In genomic region chr9:125484632-125485282, GRCh38 we compare ENCODE assay signal across 10 cellular contexts.
DNase-seq lines count a peak whose midpoint lies in the region; ATAC-seq and TF ChIP-seq lines count a peak whose summit lies in the region.
"Had no signal": no experiment of that assay in that cellular context is flagged by ENCODE, and none has a peak within 500 bp of the region (broad histone marks: within the 10 kb centered on the region; RNA-seq: fewer than 3 reads in every experiment).

No MANE protein-coding gene starts in this region.

- WGBS in SK-N-SH (ENCODE audit: low lambda C conversion rate) = 60% methylated on average over 6 of the region's 6 CpGs

- H3K4me3 ChIP-seq in SK-N-SH (ENCODE audit: low read depth in 2 of 2, low read length in 1 of 2) = no peak overlapping the region
- H3K4me3 ChIP-seq in fibroblast of the aortic adventitia (ENCODE audit: low read depth, low read length) = no peak overlapping the region
- H3K4me3 ChIP-seq in osteoblast (ENCODE audit: insufficient read depth, low read length) = no peak overlapping the region
- H3K4me3 ChIP-seq: SK-N-MC had no signal

- H3K4me2 ChIP-seq in SK-N-SH (0 out of 2 replicates have a peak overlapping the region, but pooled peaks have one; percentile 21), osteoblast (ENCODE audit: insufficient read depth, low read length) (no peak overlapping the region)

- H3K9me2 ChIP-seq in SK-N-SH = no peaks in the 10 kb centered on the region

- H3K36me3 ChIP-seq in SK-N-SH (replicated peaks in 1 of 2; ENCODE audit: control insufficient read depth in 1 of 2, insufficient read depth in 2 of 2, low read length in 1 of 2) = peaks cover 7 to 22% of the 10 kb centered on the region in 2 experiments
- H3K36me3 ChIP-seq in osteoblast (ENCODE audit: insufficient read depth, low read length) = peaks cover 7% of the 10 kb centered on the region

- H4K20me1 ChIP-seq in SK-N-SH (ENCODE audit: insufficient read depth) (no peaks in the 10 kb centered on the region; the same call in 1 of the 2 replicates), osteoblast (ENCODE audit: insufficient read depth, low read length) (peaks cover 3% of the 10 kb centered on the region)

- H3F3A ChIP-seq in SK-N-SH (replicated peaks; ENCODE audit: insufficient read depth) = peaks cover 19% of the 10 kb centered on the region

- H2AFZ ChIP-seq in SK-N-SH (ENCODE audit: low read depth) (no peak overlapping the region), osteoblast (ENCODE audit: low read length) (no peak overlapping the region)

- H3K9me3 ChIP-seq in SK-N-SH (no peaks in the 10 kb centered on the region), osteoblast (ENCODE audit: low read depth, low read length) (no peaks in the 10 kb centered on the region)

- peak; percentile 37 to 64; a peak in 2 of 4 replicates for TF ChIP-seq EP300 in SK-N-SH (IDR thresholded peaks at IDR 0.05; ENCODE audit: borderline replicate concordance in 1 of 2, low read depth in 1 of 2, low read length in 1 of 2)

- intact Hi-C loops in posterior cingulate gyrus (cut with DNase I) = no loop called here

- TF ChIP-seq CTCF in SK-N-SH (IDR thresholded peaks at IDR 0.05) = no peak
- no peak for TF ChIP-seq CTCF in fibroblast of the aortic adventitia (IDR thresholded peaks at IDR 0.05; ENCODE audit: insufficient read depth, low read length)
- no peak for TF ChIP-seq CTCF in osteoblast (IDR thresholded peaks at IDR 0.05; ENCODE audit: extremely low read depth, low read depth, low read length)

- H3K27ac ChIP-seq in SK-N-SH (ENCODE audit: low read depth in 2 of 2, low read length in 1 of 2) (peak overlapping the region; percentile 68 to 69), osteoblast (ENCODE audit: low read depth, low read length) (peak overlapping the region; percentile 81)
- H3K27ac ChIP-seq: SK-N-MC had no signal

- CTCF ChIA-PET in SK-N-SH (lab: Yijun Ruan, JAX) = no interaction called here

- DNase-seq in AG08395 (ENCODE audit: low spot score) = peak; percentile 93
- no peak for DNase-seq in SK-N-SH
- DNase-seq in fibroblast of the aortic adventitia (ENCODE audit: low read depth) = peak; percentile 95
- peak; percentile 97 for DNase-seq in osteoblast (ENCODE audit: insufficient read length, low spot score, missing footprints)
- no peak for DNase-seq in NCI-H1694 (lab: John Stamatoyannopoulos, UW)
- no peak for DNase-seq in posterior cingulate gyrus
- DNase-seq in islet precursor cell = no peak
- DNase-seq: NCI-H446 had no signal

- peaks cover 4 to 27% of the 10 kb centered on the region in 2 experiments; a peak in 3 of 4 replicates for H3K4me1 ChIP-seq in SK-N-SH (ENCODE audit: control insufficient read depth in 1 of 2, insufficient read depth in 2 of 2, low read depth in 1 of 2, low read length in 1 of 2)
- peaks cover 16% of the 10 kb centered on the region for H3K4me1 ChIP-seq in osteoblast (ENCODE audit: insufficient read depth, low read length)

- no peak for ATAC-seq in HG03045 (IDR thresholded peaks at IDR 0.05; ENCODE audit: unreplicated experiment)

- H3K27me3 ChIP-seq in SK-N-SH (ENCODE audit: insufficient read depth) (no peaks in the 10 kb centered on the region), osteoblast (ENCODE audit: insufficient read depth, low read length) (no peaks in the 10 kb centered on the region)

- no peak for TF ChIP-seq RAD21 in SK-N-SH (IDR thresholded peaks at IDR 0.05; ENCODE audit: low read length)

- H3K79me2 ChIP-seq in SK-N-SH (ENCODE audit: insufficient read depth) (no peaks in the 10 kb centered on the region), osteoblast (ENCODE audit: insufficient read depth, low read length) (peaks cover 4% of the 10 kb centered on the region)

- POLR2A ChIA-PET in SK-N-SH (lab: Yijun Ruan, JAX) = no interaction called here

- H3K9ac ChIP-seq in SK-N-SH = no peak overlapping the region

TF ChIP-seq in SK-N-SH, 30 proteins besides CTCF, POLR2A, EP300 and RAD21:
- TF ChIP-seq TAF1 (IDR thresholded peaks at IDR 0.05; ENCODE audit: borderline replicate concordance, low read depth, low read length) (no peak), NFIC (IDR thresholded peaks at IDR 0.05; ENCODE audit: borderline replicate concordance) (peak; percentile 82), RCOR1 (IDR thresholded peaks at IDR 0.05; ENCODE audit: low read length) (no peak), CHD2 (IDR thresholded peaks at IDR 0.05; ENCODE audit: low read length, partially characterized antibody) (no peak), EZH2phosphoT487 (IDR thresholded peaks at IDR 0.05; ENCODE audit: borderline replicate concordance, low read depth) (no peak), TEAD4 (IDR thresholded peaks at IDR 0.05; ENCODE audit: borderline replicate concordance, insufficient read depth) (peak; percentile 32; the same call in 1 of the 2 replicates), NRF1 (IDR thresholded peaks at IDR 0.05; ENCODE audit: low read depth, low read length) (no peak), FOXM1 (IDR thresholded peaks at IDR 0.05; ENCODE audit: low read depth) (no peak), TCF12 (IDR thresholded peaks at IDR 0.05) (peak; percentile 67), RFX5 (IDR thresholded peaks at IDR 0.05; ENCODE audit: low read length) (no peak), FOSL2 (IDR thresholded peaks at IDR 0.05; ENCODE audit: borderline replicate concordance, low read depth) (peak; percentile 53), IRF3 (IDR thresholded peaks at IDR 0.05; ENCODE audit: low read depth, low read length) (no peak), ELF1 (IDR thresholded peaks at IDR 0.05) (no peak), MXI1 (IDR thresholded peaks at IDR 0.05; ENCODE audit: low read depth, low read length) (no peak), JUND (IDR thresholded peaks at IDR 0.05) (peak; percentile 61)
- TF ChIP-seq, protein P1, sequence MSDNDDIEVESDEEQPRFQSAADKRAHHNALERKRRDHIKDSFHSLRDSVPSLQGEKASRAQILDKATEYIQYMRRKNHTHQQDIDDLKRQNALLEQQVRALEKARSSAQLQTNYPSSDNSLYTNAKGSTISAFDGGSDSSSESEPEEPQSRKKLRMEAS (IDR thresholded peaks at IDR 0.05; ENCODE audit: low read depth) = peak; percentile 21; the same call in 1 of the 2 replicates
- TF ChIP-seq, protein P2, sequence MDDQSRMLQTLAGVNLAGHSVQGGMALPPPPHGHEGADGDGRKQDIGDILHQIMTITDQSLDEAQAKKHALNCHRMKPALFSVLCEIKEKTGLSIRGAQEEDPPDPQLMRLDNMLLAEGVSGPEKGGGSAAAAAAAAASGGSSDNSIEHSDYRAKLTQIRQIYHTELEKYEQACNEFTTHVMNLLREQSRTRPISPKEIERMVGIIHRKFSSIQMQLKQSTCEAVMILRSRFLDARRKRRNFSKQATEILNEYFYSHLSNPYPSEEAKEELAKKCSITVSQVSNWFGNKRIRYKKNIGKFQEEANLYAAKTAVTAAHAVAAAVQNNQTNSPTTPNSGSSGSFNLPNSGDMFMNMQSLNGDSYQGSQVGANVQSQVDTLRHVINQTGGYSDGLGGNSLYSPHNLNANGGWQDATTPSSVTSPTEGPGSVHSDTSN (IDR thresholded peaks at IDR 0.05) = peak; percentile 81

Comparison
In these comparisons a context has a peak if more than half of its experiments do, and no peak if none do; other contexts are left out.
1. DNase-seq: peak in AG08395 (single experiment), fibroblast of the aortic adventitia (single experiment) and osteoblast (single experiment); none in SK-N-SH (single experiment), NCI-H1694 (single experiment), posterior cingulate gyrus (0 of 10) and islet precursor cell (single experiment).